ENCODE assay signal across 9 cellular contexts in the genomic region with DNA sequence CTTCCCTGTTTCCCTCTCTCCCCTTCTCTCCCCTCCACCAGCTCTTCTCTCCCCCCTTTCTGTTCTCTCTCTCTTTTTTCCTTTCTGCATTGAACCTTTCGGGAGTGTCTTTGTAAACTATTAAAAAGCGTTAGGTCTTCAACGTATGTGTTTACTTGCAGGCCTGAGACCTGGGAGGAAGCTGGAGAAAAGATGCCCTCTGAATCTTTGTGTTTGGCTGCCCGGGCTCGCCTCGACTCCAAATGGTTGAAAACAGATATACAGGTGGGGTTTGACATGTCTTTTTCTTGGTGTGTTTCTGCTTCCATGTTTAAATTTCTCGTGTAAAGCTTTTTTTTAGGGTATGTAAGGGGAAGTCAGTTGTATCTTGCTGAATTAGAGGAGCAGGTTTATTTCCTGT. TPM values are rescaled to one million over a fixed set of nuclear protein-coding genes. Genes with fewer than 3 reads are reported as not detected.
DNase-seq lines count a peak whose midpoint lies in the region; ATAC-seq and TF ChIP-seq lines count a peak whose summit lies in the region.
"Not testable (repeated sequence)": the region's sequence is repeated elsewhere in the genome, so short reads cannot be mapped to it uniquely, and the experiment has no call there.
"Had no signal": no experiment of that assay in that cellular context is flagged by ENCODE, and none has a peak within 500 bp of the region (broad histone marks: within the 10 kb centered on the region; RNA-seq: fewer than 3 reads in every experiment).

No MANE protein-coding gene starts in this region.

- peak overlapping the region; percentile 77 for H3K4me2 ChIP-seq in neural progenitor cell

- peak overlapping the region; percentile 81 to 87 for H3K27ac Mint-ChIP-seq in T-cell
- H3K27ac Mint-ChIP-seq in activated naive CD8-positive, alpha-beta T cell treated with anti-CD3 and anti-CD28 coated beads for 36 hours: peak overlapping the region; percentile 78
- peak overlapping the region; percentile 11 for H3K27ac Mint-ChIP-seq in endothelial cell (ENCODE audit: unreplicated experiment)
- H3K27ac Mint-ChIP-seq in neural progenitor cell: not testable (repeated sequence)
- peak overlapping the region; percentile 88 to 96 for H3K27ac Mint-ChIP-seq in stimulated activated naive CD8-positive, alpha-beta T cell treated with anti-CD3 and anti-CD28 coated beads, Interleukin-15, amount 100 ng/mL, for 72 hours

- H3K4me1 Mint-ChIP-seq in T-cell (peaks cover 33 to 41% (median 40%) of the 10 kb centered on the region in 3 donors), endothelial cell (ENCODE audit: unreplicated experiment) (peaks cover 14% of the 10 kb centered on the region), neural progenitor cell (peaks cover 18% of the 10 kb centered on the region)
- peaks cover 13% of the 10 kb centered on the region for H3K4me1 Mint-ChIP-seq in activated naive CD8-positive, alpha-beta T cell treated with anti-CD3 and anti-CD28 coated beads for 36 hours
- H3K4me1 Mint-ChIP-seq in stimulated activated naive CD8-positive, alpha-beta T cell treated with anti-CD3 and anti-CD28 coated beads, Interleukin-15, amount 100 ng/mL, for 72 hours: peaks cover 41% of the 10 kb centered on the region

- ATAC-seq in T-cell (replicated peaks in 1 of 4); stimulated activated naive CD8-positive, alpha-beta T cell treated with anti-CD3 and anti-CD28 coated beads, Interleukin-15, amount 100 ng/mL, for 72 hours: not testable (repeated sequence)

- POLR2A ChIA-PET in T-cell (lab: Charles Lee): not testable (repeated sequence)

- CTCF ChIA-PET in T-cell (lab: Charles Lee): not testable (repeated sequence)

- DNase-seq in T-cell: peak in 3 of 34 experiments; percentile 3 to 16 (median 13)
- not testable (repeated sequence) for DNase-seq in activated naive CD8-positive, alpha-beta T cell treated with anti-CD3 and anti-CD28 coated beads for 36 hours; endothelial cell (ENCODE audit: low spot score); neural progenitor cell (ENCODE audit: low spot score)
- peak; percentile 14 to 17 for DNase-seq in stimulated activated naive CD8-positive, alpha-beta T cell treated with anti-CD3 and anti-CD28 coated beads, Interleukin-15, amount 100 ng/mL, for 72 hours

- peaks cover 20% of the 10 kb centered on the region for H3K36me3 Mint-ChIP-seq in T-cell
- peaks cover 16% of the 10 kb centered on the region for H3K36me3 Mint-ChIP-seq in activated naive CD8-positive, alpha-beta T cell treated with anti-CD3 and anti-CD28 coated beads for 36 hours
- not testable (repeated sequence) for H3K36me3 Mint-ChIP-seq in endothelial cell (ENCODE audit: low read depth, unreplicated experiment)
- H3K36me3 Mint-ChIP-seq in neural progenitor cell: peaks cover 11% of the 10 kb centered on the region

- H3K27ac ChIP-seq in C4-2B: peak overlapping the region; percentile 74
- H3K27ac ChIP-seq in HUES48 (ENCODE audit: low read depth, low read length); iPS-20b (ENCODE audit: low read length); neural progenitor cell: not testable (repeated sequence)

- H3K4me3 Mint-ChIP-seq in T-cell (peak overlapping the region; percentile 89 to 91 (median 91)), endothelial cell (ENCODE audit: unreplicated experiment) (peak overlapping the region; percentile 95), neural progenitor cell (peak overlapping the region; percentile 91)
- H3K4me3 Mint-ChIP-seq in activated naive CD8-positive, alpha-beta T cell treated with anti-CD3 and anti-CD28 coated beads for 36 hours: peak overlapping the region; percentile 93
- peak overlapping the region; percentile 84 to 99 for H3K4me3 Mint-ChIP-seq in stimulated activated naive CD8-positive, alpha-beta T cell treated with anti-CD3 and anti-CD28 coated beads, Interleukin-15, amount 100 ng/mL, for 72 hours

- peaks cover 12% of the 10 kb centered on the region for H3K36me3 ChIP-seq in HUES48 (ENCODE audit: control insufficient read depth, insufficient read depth, low read length)
- not testable (repeated sequence) for H3K36me3 ChIP-seq in iPS-20b (ENCODE audit: insufficient read depth, low read depth, low read length); neural progenitor cell

- not testable (repeated sequence) for H3K9me3 Mint-ChIP-seq in T-cell; activated naive CD8-positive, alpha-beta T cell treated with anti-CD3 and anti-CD28 coated beads for 36 hours; endothelial cell (ENCODE audit: unreplicated experiment); neural progenitor cell; stimulated activated naive CD8-positive, alpha-beta T cell treated with anti-CD3 and anti-CD28 coated beads, Interleukin-15, amount 100 ng/mL, for 72 hours

- peaks cover 10% of the 10 kb centered on the region for H3K79me2 ChIP-seq in neural progenitor cell (ENCODE audit: low read depth)

- not testable (repeated sequence) for H4K20me1 ChIP-seq in neural progenitor cell (ENCODE audit: low read depth)

- not testable (repeated sequence) for H3K9me3 ChIP-seq in HUES48 (ENCODE audit: control insufficient read depth, insufficient read depth, low read length); iPS-20b (ENCODE audit: insufficient read depth, low read depth, low read length); neural progenitor cell (ENCODE audit: low read depth)

- H3K4me3 ChIP-seq in HUES48 (ENCODE audit: low read depth, low read length) (peak overlapping the region; percentile 58), iPS-20b (ENCODE audit: low read length) (peak overlapping the region; percentile 61; the same call in 1 of the 2 replicates), neural progenitor cell (peak overlapping the region; percentile 54)

- H3K27me3 ChIP-seq in HUES48 (ENCODE audit: control insufficient read depth, insufficient read depth, low read length); iPS-20b (ENCODE audit: insufficient read depth, low read length); neural progenitor cell: not testable (repeated sequence)

- TF ChIP-seq CTCF in C4-2B (conservative IDR thresholded peaks at IDR 0.05); endothelial cell (IDR thresholded peaks at IDR 0.05; ENCODE audit: unreplicated experiment); neural progenitor cell (IDR thresholded peaks at IDR 0.05): not testable (repeated sequence)

- H3K9ac ChIP-seq in HUES48 (ENCODE audit: low read depth, low read length); iPS-20b (ENCODE audit: low read depth, low read length); neural progenitor cell: not testable (repeated sequence)

- not testable (repeated sequence) for H3K4me1 ChIP-seq in HUES48 (ENCODE audit: control insufficient read depth, insufficient read depth, low read length); iPS-20b (ENCODE audit: insufficient read depth, low read length); neural progenitor cell

- not testable (repeated sequence) for H2AFZ ChIP-seq in neural progenitor cell (replicated peaks)

- H3F3A ChIP-seq in neural progenitor cell (ENCODE audit: low read depth): not testable (repeated sequence)

- not testable (repeated sequence) for H3K27me3 Mint-ChIP-seq in T-cell; activated naive CD8-positive, alpha-beta T cell treated with anti-CD3 and anti-CD28 coated beads for 36 hours; endothelial cell (ENCODE audit: unreplicated experiment); neural progenitor cell (ENCODE audit: insufficient read depth, low read depth); stimulated activated naive CD8-positive, alpha-beta T cell treated with anti-CD3 and anti-CD28 coated beads, Interleukin-15, amount 100 ng/mL, for 72 hours

RNA-seq across cellular contexts. Expression of a gene that starts 29.7 kb away (rescaled TPM):
- total RNA-seq in T-cell: not detected
- total RNA-seq in activated naive CD8-positive, alpha-beta T cell treated with anti-CD3 and anti-CD28 coated beads for 36 hours: not detected
- total RNA-seq in endothelial cell (ENCODE audit: unreplicated experiment): not detected
- not detected in 2 replicates for total RNA-seq in neural progenitor cell (ENCODE audit: low replicate concordance)
- total RNA-seq: Right ventricle myocardium superior had no signal

RNA-seq across cellular contexts. Expression of a gene that starts 50.3 kb away (rescaled TPM):
- under 1 TPM; 0.30 to 0.60 (median 0.32) TPM for total RNA-seq in T-cell
- under 1 TPM in 1 of 2 experiments, not detected in 1; 0.18 TPM for total RNA-seq in activated naive CD8-positive, alpha-beta T cell treated with anti-CD3 and anti-CD28 coated beads for 36 hours
- total RNA-seq in endothelial cell (ENCODE audit: unreplicated experiment): 0.28 TPM
- not detected in 2 replicates for total RNA-seq in neural progenitor cell (ENCODE audit: low replicate concordance)
